In genomic region chr10:71827828-71828227, GRCh38 we compare ENCODE assay signal across 27 cellular contexts.
"Had no signal": no experiment of that assay in that cellular context is flagged by ENCODE, and none has a peak within 500 bp of the region (broad histone marks: within the 10 kb centered on the region; RNA-seq: fewer than 3 reads in every experiment).

No MANE protein-coding gene starts in this region.

- H3K27me3 Mint-ChIP-seq: activated CD4-positive, alpha-beta T cell treated with anti-CD3 and anti-CD28 coated beads for 36 hours; activated naive CD8-positive, alpha-beta T cell had no signal

- H3K4me1 ChIP-seq: SJCRH30 had no signal

- H3K9ac ChIP-seq: SK-N-SH had no signal

- H3K4me3 ChIP-seq: cardiac muscle cell, MG63, Peyer's patch, SJCRH30 had no signal

- H3K9me3 ChIP-seq: MG63, Peyer's patch, SJCRH30, SK-N-SH had no signal

- H3K4me2 ChIP-seq: SK-N-SH had no signal

- DNase-seq: activated CD4-positive, alpha-beta T cell treated with anti-CD3 and anti-CD28 coated beads for 36 hours; activated CD4-positive, alpha-beta T cell treated with anti-CD3 and anti-CD28 coated beads, Interleukin-2, amount 50 U/mL, for 4 hours; activated CD8-positive, alpha-beta memory T cell treated with anti-CD3 and anti-CD28 coated beads, Interleukin-2, amount 50 U/mL, for 48 hours; activated CD8-positive, alpha-beta T cell treated with anti-CD3 and anti-CD28 coated beads, Interleukin-2, amount 10 ng/mL, durations not matched to agents 7 days and 5 days; activated effector memory CD4-positive, alpha-beta T cell treated with Interleukin-2 at 50 U/mL for 16 hours; activated naive CD4-positive, alpha-beta T cell treated with Interleukin-2 at 50 U/mL for 16 hours; activated T-cell treated with anti-CD3 and anti-CD28 coated beads, Interleukin-2, amount 50 U/mL, for 1 hour; brain microvascular endothelial cell; MG63; MV-4-11; NCI-H1105; NCI-H1436; NCI-H1694 treated with DMSO at 0.1 percent for 48 hours; NCI-H2029 treated with DMSO at 0.1 percent for 48 hours; NCI-H510A treated with DMSO at 0.1 percent for 48 hours; NCI-H69; NK-92 treated with Interleukin-12 subunit alpha and Interleukin-12 subunit beta, amount 100 ng/mL, for 24 hours; OCI-M1; Peyer's patch; Right ventricle myocardium superior; SJCRH30; SK-N-SH; T-helper 1 cell had no signal

- H3K4me3 Mint-ChIP-seq: activated CD4-positive, alpha-beta T cell treated with anti-CD3 and anti-CD28 coated beads for 36 hours; activated CD8-positive, alpha-beta T cell treated with anti-CD3 and anti-CD28 coated beads, Interleukin-2, amount 10 ng/mL, durations not matched to agents 7 days and 5 days; activated naive CD8-positive, alpha-beta T cell had no signal

- H3K27ac Mint-ChIP-seq: activated CD4-positive, alpha-beta T cell treated with anti-CD3 and anti-CD28 coated beads for 36 hours; activated CD8-positive, alpha-beta T cell treated with anti-CD3 and anti-CD28 coated beads, Interleukin-2, amount 10 ng/mL, durations not matched to agents 7 days and 5 days; activated naive CD8-positive, alpha-beta T cell had no signal

- H3K27ac ChIP-seq: brain microvascular endothelial cell, cardiac muscle cell, Peyer's patch, RWPE1, SJCRH30, VCaP had no signal

- H3K27me3 ChIP-seq: brain microvascular endothelial cell, cardiac muscle cell, MG63, Peyer's patch, SJCRH30 had no signal

- ATAC-seq: activated CD4-positive, alpha-beta T cell treated with anti-CD3 and anti-CD28 coated beads for 36 hours; activated CD8-positive, alpha-beta T cell treated with anti-CD3 and anti-CD28 coated beads, Interleukin-2, amount 10 ng/mL, durations not matched to agents 7 days and 5 days had no signal
